Comparison of ENCODE assay signal across 1 cellular context in the genomic region with DNA sequence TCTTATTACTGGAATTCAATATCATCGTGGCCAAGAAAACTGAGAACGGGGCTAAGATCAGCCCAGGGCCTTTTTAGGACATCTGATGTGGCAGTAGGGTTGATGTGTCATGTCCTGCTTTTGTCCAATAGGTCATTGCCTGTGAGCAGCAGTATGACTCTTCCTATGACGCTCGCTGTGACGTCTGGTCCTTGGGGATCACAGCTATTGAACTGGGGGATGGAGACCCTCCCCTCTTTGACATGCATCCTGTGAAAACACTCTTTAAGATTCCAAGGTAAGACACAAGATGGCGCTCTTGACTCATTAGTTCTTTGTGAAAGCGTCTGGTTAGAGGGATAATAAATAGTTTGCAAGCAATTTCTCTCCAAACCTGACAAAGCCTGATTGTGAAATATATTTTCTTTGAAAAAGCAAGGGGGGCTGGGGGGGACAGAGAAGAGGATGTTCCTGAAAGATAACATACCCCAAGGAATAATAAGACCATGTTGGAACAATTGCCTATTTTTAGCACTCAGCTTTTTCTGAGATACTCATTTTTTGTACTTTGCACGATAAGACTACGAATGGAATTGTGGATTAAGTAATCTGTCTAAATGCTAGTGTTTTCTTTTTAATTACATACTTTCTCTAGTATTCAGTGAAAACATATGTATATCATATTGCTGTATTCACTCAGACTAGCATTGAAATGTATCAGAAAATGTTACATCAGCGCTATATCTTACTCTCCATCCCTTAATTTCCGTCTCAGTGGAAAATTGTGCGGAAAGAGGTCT.
TF ChIP-seq lines count a peak whose summit lies in the region.

No MANE protein-coding gene starts in this region.

TF ChIP-seq in GM23338, 12 proteins besides CTCF, POLR2A, EP300 and RAD21:
- TF ChIP-seq, protein P1, sequence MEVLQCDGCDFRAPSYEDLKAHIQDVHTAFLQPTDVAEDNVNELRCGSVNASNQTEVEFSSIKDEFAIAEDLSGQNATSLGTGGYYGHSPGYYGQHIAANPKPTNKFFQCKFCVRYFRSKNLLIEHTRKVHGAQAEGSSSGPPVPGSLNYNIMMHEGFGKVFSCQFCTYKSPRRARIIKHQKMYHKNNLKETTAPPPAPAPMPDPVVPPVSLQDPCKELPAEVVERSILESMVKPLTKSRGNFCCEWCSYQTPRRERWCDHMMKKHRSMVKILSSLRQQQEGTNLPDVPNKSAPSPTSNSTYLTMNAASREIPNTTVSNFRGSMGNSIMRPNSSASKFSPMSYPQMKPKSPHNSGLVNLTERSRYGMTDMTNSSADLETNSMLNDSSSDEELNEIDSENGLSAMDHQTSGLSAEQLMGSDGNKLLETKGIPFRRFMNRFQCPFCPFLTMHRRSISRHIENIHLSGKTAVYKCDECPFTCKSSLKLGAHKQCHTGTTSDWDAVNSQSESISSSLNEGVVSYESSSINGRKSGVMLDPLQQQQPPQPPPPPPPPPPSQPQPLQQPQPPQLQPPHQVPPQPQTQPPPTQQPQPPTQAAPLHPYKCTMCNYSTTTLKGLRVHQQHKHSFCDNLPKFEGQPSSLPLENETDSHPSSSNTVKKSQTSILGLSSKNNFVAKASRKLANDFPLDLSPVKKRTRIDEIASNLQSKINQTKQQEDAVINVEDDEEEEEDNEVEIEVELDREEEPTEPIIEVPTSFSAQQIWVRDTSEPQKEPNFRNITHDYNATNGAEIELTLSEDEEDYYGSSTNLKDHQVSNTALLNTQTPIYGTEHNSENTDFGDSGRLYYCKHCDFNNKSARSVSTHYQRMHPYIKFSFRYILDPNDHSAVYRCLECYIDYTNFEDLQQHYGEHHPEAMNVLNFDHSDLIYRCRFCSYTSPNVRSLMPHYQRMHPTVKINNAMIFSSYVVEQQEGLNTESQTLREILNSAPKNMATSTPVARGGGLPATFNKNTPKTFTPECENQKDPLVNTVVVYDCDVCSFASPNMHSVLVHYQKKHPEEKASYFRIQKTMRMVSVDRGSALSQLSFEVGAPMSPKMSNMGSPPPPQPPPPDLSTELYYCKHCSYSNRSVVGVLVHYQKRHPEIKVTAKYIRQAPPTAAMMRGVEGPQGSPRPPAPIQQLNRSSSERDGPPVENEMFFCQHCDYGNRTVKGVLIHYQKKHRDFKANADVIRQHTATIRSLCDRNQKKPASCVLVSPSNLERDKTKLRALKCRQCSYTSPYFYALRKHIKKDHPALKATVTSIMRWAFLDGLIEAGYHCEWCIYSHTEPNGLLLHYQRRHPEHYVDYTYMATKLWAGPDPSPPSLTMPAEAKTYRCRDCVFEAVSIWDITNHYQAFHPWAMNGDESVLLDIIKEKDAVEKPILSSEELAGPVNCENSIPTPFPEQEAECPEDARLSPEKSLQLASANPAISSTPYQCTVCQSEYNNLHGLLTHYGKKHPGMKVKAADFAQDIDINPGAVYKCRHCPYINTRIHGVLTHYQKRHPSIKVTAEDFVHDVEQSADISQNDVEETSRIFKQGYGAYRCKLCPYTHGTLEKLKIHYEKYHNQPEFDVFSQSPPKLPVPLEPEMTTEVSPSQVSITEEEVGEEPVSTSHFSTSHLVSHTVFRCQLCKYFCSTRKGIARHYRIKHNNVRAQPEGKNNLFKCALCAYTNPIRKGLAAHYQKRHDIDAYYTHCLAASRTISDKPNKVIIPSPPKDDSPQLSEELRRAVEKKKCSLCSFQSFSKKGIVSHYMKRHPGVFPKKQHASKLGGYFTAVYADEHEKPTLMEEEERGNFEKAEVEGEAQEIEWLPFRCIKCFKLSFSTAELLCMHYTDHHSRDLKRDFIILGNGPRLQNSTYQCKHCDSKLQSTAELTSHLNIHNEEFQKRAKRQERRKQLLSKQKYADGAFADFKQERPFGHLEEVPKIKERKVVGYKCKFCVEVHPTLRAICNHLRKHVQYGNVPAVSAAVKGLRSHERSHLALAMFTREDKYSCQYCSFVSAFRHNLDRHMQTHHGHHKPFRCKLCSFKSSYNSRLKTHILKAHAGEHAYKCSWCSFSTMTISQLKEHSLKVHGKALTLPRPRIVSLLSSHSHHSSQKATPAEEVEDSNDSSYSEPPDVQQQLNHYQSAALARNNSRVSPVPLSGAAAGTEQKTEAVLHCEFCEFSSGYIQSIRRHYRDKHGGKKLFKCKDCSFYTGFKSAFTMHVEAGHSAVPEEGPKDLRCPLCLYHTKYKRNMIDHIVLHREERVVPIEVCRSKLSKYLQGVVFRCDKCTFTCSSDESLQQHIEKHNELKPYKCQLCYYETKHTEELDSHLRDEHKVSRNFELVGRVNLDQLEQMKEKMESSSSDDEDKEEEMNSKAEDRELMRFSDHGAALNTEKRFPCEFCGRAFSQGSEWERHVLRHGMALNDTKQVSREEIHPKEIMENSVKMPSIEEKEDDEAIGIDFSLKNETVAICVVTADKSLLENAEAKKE (CRISPR knock-in tag; IDR thresholded peaks at IDR 0.05): no peak
- TF ChIP-seq CREB1 (CRISPR knock-in tag; IDR thresholded peaks at IDR 0.05; ENCODE audit: low read depth): peak; percentile 86
- no peak for TF ChIP-seq POLR2AphosphoS5 (IDR thresholded peaks at IDR 0.05; ENCODE audit: low read depth)
- no peak for TF ChIP-seq ZNF114 (CRISPR knock-in tag; IDR thresholded peaks at IDR 0.05)
- TF ChIP-seq EZH2 (IDR thresholded peaks at IDR 0.05; ENCODE audit: low read depth, unreplicated experiment): no peak
TF ChIP-seq in GM23338: peak in this region for 1.
